8 cellular contexts compared by ENCODE assay signal in genomic region chr19:58150328-58150921, GRCh38. TPM values are rescaled to one million over a fixed set of nuclear protein-coding genes. Genes with fewer than 3 reads are reported as not detected.
DNase-seq lines count a peak whose midpoint lies in the region; ATAC-seq and TF ChIP-seq lines count a peak whose summit lies in the region.

TSS of gene ZNF329 (minus strand) at chr19:58150789. CDS start at chr19:58129503, 21,286 bp downstream.

- H3K4me3 ChIP-seq in CD4-positive, alpha-beta memory T cell (ENCODE audit: low read length in 2 of 2): peak within 1 kb of the TSS; percentile 63 to 90
- peak within 1 kb of the TSS; percentile 16 for H3K4me3 ChIP-seq in Jurkat, Clone E6-1 (ENCODE audit: low read length)
- H3K4me3 ChIP-seq in neural progenitor cell: peak within 1 kb of the TSS; percentile 82
- H3K4me3 ChIP-seq in stomach: peak within 1 kb of the TSS; percentile 81 to 97 (median 86)

- peaks cover 23% of the 10 kb centered on the region for H3K4me1 ChIP-seq in CD4-positive, alpha-beta memory T cell (ENCODE audit: insufficient read depth, low read length)
- H3K4me1 ChIP-seq in neural progenitor cell: no peaks in the 10 kb centered on the region
- peaks cover 17 to 53% (median 40%) of the 10 kb centered on the region in 4 donors for H3K4me1 ChIP-seq in stomach

- H4K20me1 ChIP-seq in neural progenitor cell (ENCODE audit: low read depth): no peaks in the 10 kb centered on the region

- peaks cover 6 to 19% of the 10 kb centered on the region in 2 donors for H3K36me3 Mint-ChIP-seq in CD4-positive, alpha-beta memory T cell
- H3K36me3 Mint-ChIP-seq in neural progenitor cell: peaks cover 21% of the 10 kb centered on the region

- intact Hi-C loops in CD4-positive, alpha-beta memory T cell (cut with micrococcal nuclease): loop anchor here (1.0 to 10.0 kb wide), 4 partner anchors 52 to 1756 kb away; partner anchors contain the start of genes ZNF17, ZNF582 and ZSCAN18
- intact Hi-C loops in stomach (cut with DNase I; ENCODE audit: low total_unique reads): loop anchor here (10.0 kb wide), 1 partner anchor 136 kb away; no protein-coding TSS in a partner anchor

- H3K4me1 Mint-ChIP-seq in CD4-positive, alpha-beta memory T cell: peaks cover 9 to 34% (median 16%) of the 10 kb centered on the region in 4 donors
- peaks cover 8% of the 10 kb centered on the region for H3K4me1 Mint-ChIP-seq in neural progenitor cell

- no peaks in the 10 kb centered on the region for H3K27me3 Mint-ChIP-seq in CD4-positive, alpha-beta memory T cell
- peaks cover 7% of the 10 kb centered on the region for H3K27me3 Mint-ChIP-seq in neural progenitor cell (ENCODE audit: insufficient read depth, low read depth)

- no peaks in the 10 kb centered on the region for H3K36me3 ChIP-seq in CD4-positive, alpha-beta memory T cell (ENCODE audit: insufficient read depth, low read length)
- H3K36me3 ChIP-seq in neural progenitor cell: peaks cover 13% of the 10 kb centered on the region
- peaks cover 0 to 9% (median 5%) of the 10 kb centered on the region in 4 donors for H3K36me3 ChIP-seq in stomach

- H3K27ac ChIP-seq in CD4-positive, alpha-beta memory T cell (ENCODE audit: low read depth, low read length): peak within 1 kb of the TSS; percentile 85
- H3K27ac ChIP-seq in neural progenitor cell (peak within 1 kb of the TSS; percentile 43), stomach (peak within 1 kb of the TSS; percentile 75 to 88 (median 86))

- TF ChIP-seq CTCF in neural progenitor cell (IDR thresholded peaks at IDR 0.05): no peak
- no peak for TF ChIP-seq CTCF in stomach (IDR thresholded peaks at IDR 0.05)

- peak within 1 kb of the TSS; percentile 89 to 95 (median 92) for H3K4me3 Mint-ChIP-seq in CD4-positive, alpha-beta memory T cell
- H3K4me3 Mint-ChIP-seq in neural progenitor cell: peak within 1 kb of the TSS; percentile 90

- peaks cover 0 to 35% (median 12%) of the 10 kb centered on the region in 8 donors for H3K9me3 Mint-ChIP-seq in CD4-positive, alpha-beta memory T cell
- H3K9me3 Mint-ChIP-seq in neural progenitor cell: peaks cover 61% of the 10 kb centered on the region

- 0 to 1% (median 0%) methylated on average over 52 to 62 of the region's 62 CpGs for WGBS in stomach, 5 donors

- peaks cover 0 to 6% of the 10 kb centered on the region in 2 donors for H3K9me3 ChIP-seq in CD4-positive, alpha-beta memory T cell (ENCODE audit: control insufficient read depth in 1 of 2, low read length in 2 of 2)
- peaks cover 21% of the 10 kb centered on the region for H3K9me3 ChIP-seq in neural progenitor cell (ENCODE audit: low read depth)
- H3K9me3 ChIP-seq in stomach: peaks cover 9 to 45% (median 27%) of the 10 kb centered on the region in 4 donors

- no peak for TF ChIP-seq EP300 in stomach (IDR thresholded peaks at IDR 0.05)

- no peak for TF ChIP-seq POLR2A in stomach (IDR thresholded peaks at IDR 0.05)

- peaks cover 7% of the 10 kb centered on the region for H3F3A ChIP-seq in neural progenitor cell (ENCODE audit: low read depth)

- H2AFZ ChIP-seq in neural progenitor cell (replicated peaks): peak within 1 kb of the TSS; percentile 71

- peak; percentile 45 for ATAC-seq in GM21447 (IDR thresholded peaks at IDR 0.05; ENCODE audit: unreplicated experiment)

- CTCF ChIA-PET in CD4-positive, alpha-beta memory T cell (lab: Charles Lee; ENCODE audit: partially characterized antibody): no interaction called here

- H3K9ac ChIP-seq in neural progenitor cell: peak within 1 kb of the TSS; percentile 64

- H3K4me2 ChIP-seq in neural progenitor cell: peak within 1 kb of the TSS; percentile 91

- POLR2A ChIA-PET in CD4-positive, alpha-beta memory T cell (lab: Charles Lee; ENCODE audit: partially characterized antibody): interaction anchor here (0.6 to 2.4 kb wide), 9 partner anchors 33 to 651 kb away, joined by 3 to 7 read pairs (median 3); partner anchors contain the start of genes ZNF416, ZNF551, ZNF606 and ZNF773

- H3K27ac Mint-ChIP-seq in CD4-positive, alpha-beta memory T cell: peak within 1 kb of the TSS; percentile 61 to 96 (median 88)
- peak within 1 kb of the TSS; percentile 37 for H3K27ac Mint-ChIP-seq in neural progenitor cell

- peak; percentile 85 to 90 (median 88) for DNase-seq in CD4-positive, alpha-beta memory T cell
- DNase-seq in Jurkat, Clone E6-1 (ENCODE audit: low read depth, low spot score): peak; percentile 2
- peak; percentile 56 for DNase-seq in SHP77 treated with DMSO at 0.1 percent for 48 hours (lab: John Stamatoyannopoulos, UW)
- DNase-seq in activated gamma-delta T cell treated with anti-CD3 and anti-CD28 coated beads, Interleukin-2, amount 50 U/mL, for 16 hours (ENCODE audit: low read depth): peak; percentile 89
- peak; percentile 58 for DNase-seq in foreskin melanocyte
- DNase-seq in neural progenitor cell (ENCODE audit: low spot score): peak; percentile 94
- DNase-seq in stomach: peak; percentile 85

- H3K27me3 ChIP-seq in CD4-positive, alpha-beta memory T cell (ENCODE audit: insufficient read depth, low read length): no peaks in the 10 kb centered on the region
- no peaks in the 10 kb centered on the region for H3K27me3 ChIP-seq in neural progenitor cell
- no peaks in the 10 kb centered on the region for H3K27me3 ChIP-seq in stomach

- H3K79me2 ChIP-seq in neural progenitor cell (ENCODE audit: low read depth): peaks cover 60% of the 10 kb centered on the region

RNA-seq across cellular contexts. Expression of gene ZNF329, which starts in this region (rescaled TPM):
- total RNA-seq in CD4-positive, alpha-beta memory T cell: 10 to 100 TPM; 14.2 to 17.4 TPM
- 1 to 10 TPM; 2.9 to 8.0 TPM for polyA plus RNA-seq in CD4-positive, alpha-beta memory T cell
- polyA plus RNA-seq in Jurkat, Clone E6-1 (2012; ENCODE audit: insufficient read depth, insufficient read length): not detected
- 28.4 and 36.2 TPM in 2 replicates for total RNA-seq in neural progenitor cell (ENCODE audit: low replicate concordance)
- 10 to 100 TPM in 1 of 5 donors, 1 to 10 TPM in 3, under 1 TPM in 1; 0.58 to 18.2 (median 4.9) TPM for total RNA-seq in stomach
- 1 to 10 TPM; 3.3 to 3.9 (median 3.4) TPM for polyA plus RNA-seq in stomach

Comparison
In these comparisons a context has a peak if more than half of its experiments do, and no peak if none do; other contexts are left out.
1. Peak in every context shown above with its lines: DNase-seq, ATAC-seq, H3K4me3 ChIP-seq and H3K27ac ChIP-seq.
2. DNase-seq: peak in every context shown above with its lines; median percentile 94 in neural progenitor cell; 89 in activated gamma-delta T cell treated with anti-CD3 and anti-CD28 coated beads, Interleukin-2, amount 50 U/mL, for 16 hours; 88 in CD4-positive, alpha-beta memory T cell; 85 in stomach; 58 in foreskin melanocyte; 56 in SHP77 treated with DMSO at 0.1 percent for 48 hours; 2 in Jurkat, Clone E6-1.
3. H3K4me3 ChIP-seq: peak in every context shown above with its lines; median percentile 86 in stomach; 82 in neural progenitor cell; 76 in CD4-positive, alpha-beta memory T cell; 16 in Jurkat, Clone E6-1.